ENCODE assay signal across 13 cellular contexts in genomic region chr18:34998677-34999076, GRCh38. TPM values are rescaled to one million over a fixed set of nuclear protein-coding genes. Genes with fewer than 3 reads are reported as not detected.
DNase-seq lines count a peak whose midpoint lies in the region; ATAC-seq and TF ChIP-seq lines count a peak whose summit lies in the region.
"Had no signal": no experiment of that assay in that cellular context is flagged by ENCODE, and none has a peak within 500 bp of the region (broad histone marks: within the 10 kb centered on the region; RNA-seq: fewer than 3 reads in every experiment).

No MANE protein-coding gene starts in this region.

- ATAC-seq in sciatic nerve (peak; percentile 54), HG03108 (IDR thresholded peaks at IDR 0.05; ENCODE audit: unreplicated experiment) (no peak)
- ATAC-seq: CD8-positive, alpha-beta T cell had no signal

- intact Hi-C loops in dorsolateral prefrontal cortex (cut with DNase I) = no loop called here
- intact Hi-C loops in sciatic nerve (cut with DNase I) = no loop called here
- intact Hi-C loops in adrenal gland (cut with DNase I) = no loop called here

- peaks cover 10 to 13% of the 10 kb centered on the region in 2 donors for H3K4me1 ChIP-seq in adrenal gland (replicated peaks in 1 of 2)
- H3K4me1 ChIP-seq: HAP-1 had no signal

- no peak for TF ChIP-seq POLR2A in adrenal gland (IDR thresholded peaks at IDR 0.05)

- H3K4me3 ChIP-seq in dorsolateral prefrontal cortex (no peak overlapping the region), adrenal gland (no peak overlapping the region)
- H3K4me3 ChIP-seq: BLaER1 treated with 17β-estradiol and CSF1 and Interleukin-3, amounts not matched to agents 10 nM and 100 nM; HAP-1 had no signal

- H3K27ac ChIP-seq in caudate nucleus (ENCODE audit: low read depth, low read length) (peak overlapping the region; percentile 21), dorsolateral prefrontal cortex (peak overlapping the region in 46 of 59 donors; percentile 6 to 97 (median 86)), temporal lobe (ENCODE audit: low read depth, low read length) (peak overlapping the region; percentile 28), adrenal gland (no peak overlapping the region)
- H3K27ac ChIP-seq: BLaER1 treated with 17β-estradiol and CSF1 and Interleukin-3, amounts not matched to agents 10 nM and 100 nM; HL-60 had no signal

- H3K27me3 ChIP-seq in dorsolateral prefrontal cortex = no peaks in the 10 kb centered on the region
- no peaks in the 10 kb centered on the region for H3K27me3 ChIP-seq in adrenal gland
- H3K27me3 ChIP-seq: BLaER1 treated with 17β-estradiol and CSF1 and Interleukin-3, amounts not matched to agents 10 nM and 100 nM had no signal

- H3K9me3 ChIP-seq in adrenal gland (replicated peaks in 1 of 3) = no peaks in the 10 kb centered on the region
- H3K9me3 ChIP-seq: HAP-1 had no signal

- H3K36me3 ChIP-seq in adrenal gland (replicated peaks in 1 of 2) = no peaks in the 10 kb centered on the region
- H3K36me3 ChIP-seq: HAP-1 had no signal

- WGBS in adrenal gland, 4 donors = 61 to 79% (median 73%) methylated on average over 4 of the region's 4 CpGs

- TF ChIP-seq CTCF in dorsolateral prefrontal cortex (IDR thresholded peaks at IDR 0.05 in 54 of 56, conservative IDR thresholded peaks at IDR 0.05 in 2 of 56; ENCODE audit: low read depth in 1 of 56, partially characterized antibody in 56 of 56) (no peak), adrenal gland (IDR thresholded peaks at IDR 0.05) (no peak)

- DNase-seq in caudate nucleus (lab: John Stamatoyannopoulos, UW) = no peak
- no peak for DNase-seq in dorsolateral prefrontal cortex
- DNase-seq in sciatic nerve (ENCODE audit: low spot score) = no peak
- no peak for DNase-seq in adrenal gland
- DNase-seq: Calu3; CD8-positive, alpha-beta T cell; DMS79 treated with DMSO at 0.1 percent for 48 hours; GF-D8 had no signal

RNA-seq across cellular contexts. Expression of gene MAPRE2, which starts 42.5 kb away (rescaled TPM):
- total RNA-seq in dorsolateral prefrontal cortex (100 to 1,000 TPM; 105 to 278 (median 202) TPM), sciatic nerve (51.8 TPM), temporal lobe (82.4 TPM), adrenal gland (100 to 1,000 TPM in 3 of 8 donors, 10 to 100 TPM in 5; 42.7 to 144 (median 89.1) TPM)
- polyA plus RNA-seq in adrenal gland = 10 to 100 TPM; 30.2 to 89.3 (median 39.4) TPM

Comparison
In these comparisons a context has a peak if more than half of its experiments do, and no peak if none do; other contexts are left out.
1. H3K27ac ChIP-seq: peak in caudate nucleus (single experiment), dorsolateral prefrontal cortex (46 of 59) and temporal lobe (single experiment); none in adrenal gland (0 of 5).